26 cellular contexts compared by ENCODE assay signal in the genomic region with DNA sequence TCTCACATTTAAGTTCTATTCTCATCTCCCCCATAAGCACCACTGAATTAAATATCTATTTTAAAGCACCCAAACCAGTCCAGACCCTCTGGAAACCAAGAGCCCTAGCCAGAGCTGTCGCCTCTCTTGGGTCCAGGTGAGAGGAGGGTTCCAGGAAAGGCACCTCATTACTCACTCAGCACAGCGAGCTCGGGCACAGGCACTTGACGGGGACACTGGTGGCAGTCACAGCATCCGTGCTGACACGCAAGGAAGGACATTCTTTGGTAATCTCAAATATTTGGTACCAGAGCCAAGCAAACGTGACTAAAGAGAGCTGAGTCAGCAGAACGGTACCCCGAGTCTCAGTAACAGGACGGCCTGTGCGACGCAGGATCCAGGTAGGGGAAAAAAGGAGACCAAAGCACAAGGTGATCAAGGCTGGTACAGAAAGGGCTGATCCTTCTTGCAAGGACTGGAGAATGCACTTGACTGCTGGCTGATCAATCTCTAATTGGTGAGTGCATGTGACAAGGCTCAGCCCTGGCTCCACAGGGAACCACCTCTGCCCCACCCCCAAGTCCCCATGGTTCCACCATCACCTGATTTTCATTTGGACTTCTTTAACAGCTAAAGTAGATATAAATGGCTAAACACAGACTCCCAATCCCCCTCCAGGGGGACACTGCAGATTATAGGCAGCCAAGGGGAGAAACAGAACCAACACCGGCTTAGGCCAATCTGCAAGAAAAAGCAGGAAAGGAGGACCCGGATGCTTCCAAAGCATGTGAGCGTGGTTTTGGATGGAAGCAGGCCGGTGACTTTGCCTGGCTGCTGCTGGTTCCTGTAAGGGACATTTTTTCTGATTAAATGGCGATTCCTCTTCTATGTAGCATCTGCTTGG.
"Had no signal": no experiment of that assay in that cellular context is flagged by ENCODE, and none has a peak within 500 bp of the region (broad histone marks: within the 10 kb centered on the region; RNA-seq: fewer than 3 reads in every experiment).

No MANE protein-coding gene starts in this region.

- H3K27ac ChIP-seq: brain microvascular endothelial cell, cardiac muscle cell, SJCRH30, VCaP had no signal

- H3K36me3 Mint-ChIP-seq: activated naive CD4-positive, alpha-beta T cell treated with anti-CD3 and anti-CD28 coated beads, Interleukin-2, amount 10 ng/mL, durations not matched to agents 7 days and 5 days had no signal

- ATAC-seq: activated CD4-positive, alpha-beta T cell treated with anti-CD3 and anti-CD28 coated beads for 36 hours; activated T-helper 17 cell treated with anti-CD3 and anti-CD28 coated beads, Interleukin-2, amount 50 U/mL, for 72 hours had no signal

- H3K27ac Mint-ChIP-seq: activated CD4-positive, alpha-beta memory T cell treated with anti-CD3 and anti-CD28 coated beads, Interleukin-2, amount 10 ng/mL, durations not matched to agents 7 days and 5 days; activated CD4-positive, alpha-beta T cell treated with anti-CD3 and anti-CD28 coated beads for 36 hours; activated naive CD4-positive, alpha-beta T cell treated with anti-CD3 and anti-CD28 coated beads, Interleukin-2, amount 10 ng/mL, durations not matched to agents 7 days and 5 days; activated naive CD8-positive, alpha-beta T cell treated with anti-CD3 and anti-CD28 coated beads for 36 hours; activated T-helper 17 cell treated with anti-CD3 and anti-CD28 coated beads, Interleukin-2, amount 50 U/mL, for 72 hours had no signal

- H3K4me3 Mint-ChIP-seq: activated CD4-positive, alpha-beta memory T cell treated with anti-CD3 and anti-CD28 coated beads, Interleukin-2, amount 10 ng/mL, durations not matched to agents 7 days and 5 days; activated CD4-positive, alpha-beta T cell treated with anti-CD3 and anti-CD28 coated beads for 36 hours; activated naive CD4-positive, alpha-beta T cell treated with anti-CD3 and anti-CD28 coated beads, Interleukin-2, amount 10 ng/mL, durations not matched to agents 7 days and 5 days; activated naive CD8-positive, alpha-beta T cell treated with anti-CD3 and anti-CD28 coated beads for 36 hours; activated T-helper 17 cell treated with anti-CD3 and anti-CD28 coated beads, Interleukin-2, amount 50 U/mL, for 72 hours had no signal

- H3K36me3 ChIP-seq: brain microvascular endothelial cell, cardiac muscle cell, SJCRH30 had no signal

- H3K4me2 ChIP-seq: SK-N-SH had no signal

- H3K27me3 ChIP-seq: brain microvascular endothelial cell, cardiac muscle cell, SJCRH30 had no signal

- DNase-seq: activated CD4-positive, alpha-beta memory T cell treated with anti-CD3 and anti-CD28 coated beads, Interleukin-2, amount 10 ng/mL, durations not matched to agents 7 days and 5 days; activated CD4-positive, alpha-beta T cell treated with anti-CD3 and anti-CD28 coated beads for 36 hours; activated CD4-positive, alpha-beta T cell treated with anti-CD3 and anti-CD28 coated beads, Interleukin-2, amount 50 U/mL, for 1 hour; activated gamma-delta T cell; activated naive CD4-positive, alpha-beta T cell treated with anti-CD3 and anti-CD28 coated beads, Interleukin-2, amount 10 ng/mL, durations not matched to agents 7 days and 5 days; activated naive CD8-positive, alpha-beta T cell treated with anti-CD3 and anti-CD28 coated beads for 36 hours; activated T-cell treated with anti-CD3 and anti-CD28 coated beads for 4 hours; activated T-cell treated with anti-CD3 and anti-CD28 coated beads, Interleukin-2, amount 50 U/mL, for 48 hours; brain microvascular endothelial cell; KG1; MV-4-11; NCI-H1092 treated with DMSO at 0.1 percent for 48 hours; NCI-H1417 treated with DMSO at 0.1 percent for 48 hours; NCI-H1694; NCI-H2029; NCI-H2107; NCI-H2171 treated with DMSO at 0.1 percent for 48 hours; NCI-H226; NCI-H526; NCI-H82; SJCRH30; SK-N-SH; T-helper 1 cell had no signal

- H3K4me1 ChIP-seq: SJCRH30 had no signal

- H3K27me3 Mint-ChIP-seq: activated CD4-positive, alpha-beta memory T cell treated with anti-CD3 and anti-CD28 coated beads, Interleukin-2, amount 10 ng/mL, durations not matched to agents 7 days and 5 days; activated CD4-positive, alpha-beta T cell treated with anti-CD3 and anti-CD28 coated beads for 36 hours; activated naive CD4-positive, alpha-beta T cell treated with anti-CD3 and anti-CD28 coated beads, Interleukin-2, amount 10 ng/mL, durations not matched to agents 7 days and 5 days; activated naive CD8-positive, alpha-beta T cell treated with anti-CD3 and anti-CD28 coated beads for 36 hours; activated T-helper 17 cell treated with anti-CD3 and anti-CD28 coated beads, Interleukin-2, amount 50 U/mL, for 72 hours had no signal

- H3K9me3 ChIP-seq: SJCRH30, SK-N-SH had no signal

- H3K4me1 Mint-ChIP-seq: activated CD4-positive, alpha-beta memory T cell treated with anti-CD3 and anti-CD28 coated beads, Interleukin-2, amount 10 ng/mL, durations not matched to agents 7 days and 5 days; activated CD4-positive, alpha-beta T cell treated with anti-CD3 and anti-CD28 coated beads for 36 hours; activated naive CD4-positive, alpha-beta T cell treated with anti-CD3 and anti-CD28 coated beads, Interleukin-2, amount 10 ng/mL, durations not matched to agents 7 days and 5 days; activated naive CD8-positive, alpha-beta T cell treated with anti-CD3 and anti-CD28 coated beads for 36 hours; activated T-helper 17 cell treated with anti-CD3 and anti-CD28 coated beads, Interleukin-2, amount 50 U/mL, for 72 hours had no signal

- H3K4me3 ChIP-seq: cardiac muscle cell, SJCRH30 had no signal

- H3K9ac ChIP-seq: SK-N-SH had no signal
